In the genomic region with DNA sequence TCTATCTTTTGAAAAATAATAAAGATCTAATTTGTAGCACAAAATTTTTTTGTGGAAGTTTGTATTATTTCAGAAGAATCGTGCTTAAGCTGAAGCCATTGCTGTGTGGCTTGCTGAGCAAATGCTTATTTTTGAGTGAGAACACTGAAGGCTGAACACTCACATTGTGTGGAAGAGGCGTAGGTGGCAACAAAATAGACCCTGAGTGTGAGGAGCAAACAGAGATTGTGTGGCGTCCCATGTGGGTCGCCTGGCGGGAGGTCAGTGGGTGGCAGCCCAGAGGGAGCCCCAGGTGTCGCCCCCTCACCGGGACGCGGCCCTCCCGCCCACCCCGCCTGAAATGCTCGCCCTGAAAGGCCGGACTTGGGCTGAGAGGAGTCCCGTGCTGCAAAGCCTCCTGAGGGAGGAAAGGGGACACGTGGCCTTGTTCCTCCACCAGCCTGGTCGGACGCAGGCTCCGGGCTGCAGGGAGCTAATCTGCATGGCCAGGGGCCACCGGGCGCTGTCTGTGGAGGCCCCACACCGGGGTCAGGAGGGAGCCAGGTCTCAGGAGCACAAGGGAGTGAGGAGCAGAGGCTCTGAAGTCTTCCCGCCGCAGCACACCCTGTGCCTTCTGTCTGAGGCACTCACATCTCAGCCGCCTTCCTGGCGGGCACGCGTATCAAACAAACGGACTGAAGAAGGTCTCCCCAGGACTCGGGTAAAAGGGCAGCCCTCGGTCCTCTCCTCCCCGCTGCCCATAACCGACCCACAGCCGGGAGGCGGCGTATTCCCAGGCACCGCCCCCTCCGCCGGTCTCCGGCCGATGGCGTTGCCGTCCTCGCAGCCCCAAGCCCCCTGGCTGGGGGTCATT, we compare ENCODE assay signal across 13 cellular contexts. TPM values are rescaled to one million over a fixed set of nuclear protein-coding genes. Genes with fewer than 3 reads are reported as not detected.
DNase-seq lines count a peak whose midpoint lies in the region; ATAC-seq and TF ChIP-seq lines count a peak whose summit lies in the region.
"Had no signal": no experiment of that assay in that cellular context is flagged by ENCODE, and none has a peak within 500 bp of the region (broad histone marks: within the 10 kb centered on the region; RNA-seq: fewer than 3 reads in every experiment).

No MANE protein-coding gene starts in this region.

- peak overlapping the region; percentile 50 to 82 for H3K27ac Mint-ChIP-seq in activated naive CD4-positive, alpha-beta T cell treated with anti-CD3 and anti-CD28 coated beads, Interleukin-2, amount 50 U/mL, for 72 hours
- no peak overlapping the region for H3K27ac Mint-ChIP-seq in activated naive CD4-positive, alpha-beta T cell treated with anti-CD3 and anti-CD28 coated beads, Interleukin-2, amount 10 ng/mL, durations not matched to agents 7 days and 5 days
- H3K27ac Mint-ChIP-seq in naive thymus-derived CD4-positive, alpha-beta T cell: no peak overlapping the region
- H3K27ac Mint-ChIP-seq in activated CD4-positive, alpha-beta memory T cell treated with anti-CD3 and anti-CD28 coated beads for 36 hours: no peak overlapping the region

- peak in 1 of 2 donors; percentile 24 for ATAC-seq in activated naive CD4-positive, alpha-beta T cell treated with anti-CD3 and anti-CD28 coated beads, Interleukin-2, amount 50 U/mL, for 72 hours
- ATAC-seq in naive thymus-derived CD4-positive, alpha-beta T cell: peak; percentile 48

- POLR2A ChIA-PET in naive thymus-derived CD4-positive, alpha-beta T cell (lab: Charles Lee): no interaction called here
- POLR2A ChIA-PET in activated CD4-positive, alpha-beta memory T cell treated with anti-CD3 and anti-CD28 coated beads for 36 hours (lab: Charles Lee): no interaction called here

- CTCF ChIA-PET in activated naive CD4-positive, alpha-beta T cell treated with anti-CD3 and anti-CD28 coated beads, Interleukin-2, amount 10 ng/mL, durations not matched to agents 7 days and 5 days (lab: Charles Lee): no interaction called here
- CTCF ChIA-PET in naive thymus-derived CD4-positive, alpha-beta T cell (lab: Charles Lee): no interaction called here
- CTCF ChIA-PET in activated CD4-positive, alpha-beta memory T cell treated with anti-CD3 and anti-CD28 coated beads for 36 hours (lab: Charles Lee): no interaction called here

- no peak for TF ChIP-seq EP300 in esophagus muscularis mucosa (IDR thresholded peaks at IDR 0.05)

- H3K36me3 Mint-ChIP-seq in activated naive CD4-positive, alpha-beta T cell treated with anti-CD3 and anti-CD28 coated beads, Interleukin-2, amount 50 U/mL, for 72 hours: no peaks in the 10 kb centered on the region
- no peaks in the 10 kb centered on the region for H3K36me3 Mint-ChIP-seq in activated naive CD4-positive, alpha-beta T cell treated with anti-CD3 and anti-CD28 coated beads, Interleukin-2, amount 10 ng/mL, durations not matched to agents 7 days and 5 days
- H3K36me3 Mint-ChIP-seq in naive thymus-derived CD4-positive, alpha-beta T cell: no peaks in the 10 kb centered on the region
- H3K36me3 Mint-ChIP-seq in activated CD4-positive, alpha-beta memory T cell treated with anti-CD3 and anti-CD28 coated beads for 36 hours: no peaks in the 10 kb centered on the region

- peaks cover 8 to 18% (median 16%) of the 10 kb centered on the region in 4 donors for H3K4me1 ChIP-seq in esophagus muscularis mucosa
- no peaks in the 10 kb centered on the region for H3K4me1 ChIP-seq in naive thymus-derived CD4-positive, alpha-beta T cell (ENCODE audit: control insufficient read depth in 2 of 2, insufficient read depth in 2 of 2, low read length in 2 of 2)
- no peaks in the 10 kb centered on the region for H3K4me1 ChIP-seq in uterus
- H3K4me1 ChIP-seq: BE2C had no signal

- no peaks in the 10 kb centered on the region for H3K9me3 ChIP-seq in esophagus muscularis mucosa
- no peaks in the 10 kb centered on the region for H3K9me3 ChIP-seq in naive thymus-derived CD4-positive, alpha-beta T cell (ENCODE audit: control insufficient read depth in 2 of 3, low read length in 3 of 3)
- no peaks in the 10 kb centered on the region for H3K9me3 ChIP-seq in uterus
- H3K9me3 ChIP-seq: BE2C had no signal

- TF ChIP-seq POLR2A in esophagus muscularis mucosa (IDR thresholded peaks at IDR 0.05; ENCODE audit: low read depth) (no peak), uterus (IDR thresholded peaks at IDR 0.05) (no peak)

- peaks cover 22% of the 10 kb centered on the region for H3K27me3 Mint-ChIP-seq in activated naive CD4-positive, alpha-beta T cell treated with anti-CD3 and anti-CD28 coated beads, Interleukin-2, amount 10 ng/mL, durations not matched to agents 7 days and 5 days
- H3K27me3 Mint-ChIP-seq in naive thymus-derived CD4-positive, alpha-beta T cell: peaks cover 0 to 15% (median 11%) of the 10 kb centered on the region in 5 donors
- peaks cover 10% of the 10 kb centered on the region for H3K27me3 Mint-ChIP-seq in activated CD4-positive, alpha-beta memory T cell treated with anti-CD3 and anti-CD28 coated beads for 36 hours

- no peaks in the 10 kb centered on the region for H3K9me3 Mint-ChIP-seq in activated naive CD4-positive, alpha-beta T cell treated with anti-CD3 and anti-CD28 coated beads, Interleukin-2, amount 50 U/mL, for 72 hours
- no peaks in the 10 kb centered on the region for H3K9me3 Mint-ChIP-seq in activated naive CD4-positive, alpha-beta T cell treated with anti-CD3 and anti-CD28 coated beads, Interleukin-2, amount 10 ng/mL, durations not matched to agents 7 days and 5 days
- H3K9me3 Mint-ChIP-seq in naive thymus-derived CD4-positive, alpha-beta T cell: peaks cover 0 to under 1% (median 0%) of the 10 kb centered on the region in 11 donors
- no peaks in the 10 kb centered on the region for H3K9me3 Mint-ChIP-seq in activated CD4-positive, alpha-beta memory T cell treated with anti-CD3 and anti-CD28 coated beads for 36 hours

- peak overlapping the region; percentile 49 to 61 (median 56) for H3K4me3 ChIP-seq in esophagus muscularis mucosa
- no peak overlapping the region for H3K4me3 ChIP-seq in naive thymus-derived CD4-positive, alpha-beta T cell (ENCODE audit: low read length)
- H3K4me3 ChIP-seq in uterus: peak overlapping the region; percentile 36 to 44

- H3K36me3 ChIP-seq in esophagus muscularis mucosa (no peaks in the 10 kb centered on the region), uterus (no peaks in the 10 kb centered on the region)
- H3K36me3 ChIP-seq in naive thymus-derived CD4-positive, alpha-beta T cell (ENCODE audit: control insufficient read depth in 2 of 3, insufficient read depth in 3 of 3, low read length in 3 of 3): no peaks in the 10 kb centered on the region
- H3K36me3 ChIP-seq: BE2C had no signal

- TF ChIP-seq CTCF in esophagus muscularis mucosa (IDR thresholded peaks at IDR 0.05) (no peak), uterus (IDR thresholded peaks at IDR 0.05) (no peak)

- H3K27ac ChIP-seq in esophagus muscularis mucosa (replicated peaks in 1 of 4): peak overlapping the region in 1 of 4 donors; percentile 15
- no peak overlapping the region for H3K27ac ChIP-seq in naive thymus-derived CD4-positive, alpha-beta T cell (ENCODE audit: low read depth, low read length)
- peak overlapping the region; percentile 64 to 68 for H3K27ac ChIP-seq in uterus

- DNase-seq in activated naive CD4-positive, alpha-beta T cell treated with anti-CD3 and anti-CD28 coated beads, Interleukin-2, amount 50 U/mL, for 72 hours (ENCODE audit: low spot score in 2 of 2): no peak
- no peak for DNase-seq in activated naive CD4-positive, alpha-beta T cell treated with anti-CD3 and anti-CD28 coated beads, Interleukin-2, amount 10 ng/mL, durations not matched to agents 7 days and 5 days
- no peak for DNase-seq in esophagus muscularis mucosa (ENCODE audit: extremely low spot score)
- DNase-seq in naive thymus-derived CD4-positive, alpha-beta T cell: no peak
- DNase-seq in uterus: peak in 1 of 2 donors; percentile 32
- DNase-seq in activated CD4-positive, alpha-beta memory T cell treated with anti-CD3 and anti-CD28 coated beads for 36 hours: no peak
- DNase-seq in pons (ENCODE audit: low spot score): no peak
- DNase-seq in NCI-H2029 treated with DMSO at 0.1 percent for 48 hours (lab: John Stamatoyannopoulos, UW): no peak
- DNase-seq: BE2C, GOT3, NCI-H1930 had no signal

- H3K27me3 ChIP-seq in esophagus muscularis mucosa (no peaks in the 10 kb centered on the region), uterus (no peaks in the 10 kb centered on the region)
- H3K27me3 ChIP-seq in naive thymus-derived CD4-positive, alpha-beta T cell (ENCODE audit: control insufficient read depth in 2 of 2, insufficient read depth in 2 of 2, low read length in 2 of 2): no peaks in the 10 kb centered on the region
- H3K27me3 ChIP-seq: BE2C had no signal

- intact Hi-C loops in esophagus muscularis mucosa (cut with DNase I): loop anchor here (10.0 kb wide), 1 partner anchor 355 kb away; no protein-coding TSS in a partner anchor
- intact Hi-C loops in naive thymus-derived CD4-positive, alpha-beta T cell (cut with micrococcal nuclease): no loop called here
- intact Hi-C loops in uterus (cut with DNase I; ENCODE audit: low total_unique reads): loop anchor here (10.0 kb wide), 1 partner anchor 225 kb away; a partner anchor contains a TSS
- intact Hi-C loops in activated CD4-positive, alpha-beta memory T cell treated with anti-CD3 and anti-CD28 coated beads for 36 hours (cut with micrococcal nuclease): no loop called here

- H3K4me1 Mint-ChIP-seq in activated naive CD4-positive, alpha-beta T cell treated with anti-CD3 and anti-CD28 coated beads, Interleukin-2, amount 10 ng/mL, durations not matched to agents 7 days and 5 days: peaks cover 3% of the 10 kb centered on the region
- peaks cover 0 to 8% (median 0%) of the 10 kb centered on the region in 7 donors for H3K4me1 Mint-ChIP-seq in naive thymus-derived CD4-positive, alpha-beta T cell
- no peaks in the 10 kb centered on the region for H3K4me1 Mint-ChIP-seq in activated CD4-positive, alpha-beta memory T cell treated with anti-CD3 and anti-CD28 coated beads for 36 hours (ENCODE audit: low read depth)

- no peak overlapping the region for H3K4me3 Mint-ChIP-seq in activated naive CD4-positive, alpha-beta T cell treated with anti-CD3 and anti-CD28 coated beads, Interleukin-2, amount 10 ng/mL, durations not matched to agents 7 days and 5 days
- H3K4me3 Mint-ChIP-seq in naive thymus-derived CD4-positive, alpha-beta T cell: peak overlapping the region in 6 of 10 donors; percentile 14 to 74 (median 63)
- no peak overlapping the region for H3K4me3 Mint-ChIP-seq in activated CD4-positive, alpha-beta memory T cell treated with anti-CD3 and anti-CD28 coated beads for 36 hours

- WGBS in esophagus muscularis mucosa: 59% methylated on average over 17 of the region's 43 CpGs

RNA-seq across cellular contexts. Expression of a gene that starts 15.9 kb away (rescaled TPM):
- total RNA-seq in activated naive CD4-positive, alpha-beta T cell treated with anti-CD3 and anti-CD28 coated beads, Interleukin-2, amount 50 U/mL, for 72 hours: under 1 TPM in 1 of 2 donors, not detected in 1; 0.34 TPM
- total RNA-seq in esophagus muscularis mucosa: 1 to 10 TPM in 2 of 4 donors, under 1 TPM in 2; 0.29 to 2.1 (median 1.1) TPM
- total RNA-seq in naive thymus-derived CD4-positive, alpha-beta T cell: under 1 TPM in 1 of 5 experiments, not detected in 4; 0.47 TPM
- not detected for polyA plus RNA-seq in naive thymus-derived CD4-positive, alpha-beta T cell
- 1 to 10 TPM in 1 of 4 donors, under 1 TPM in 2, not detected in 1; 0.88 to 3.3 (median 0.97) TPM for total RNA-seq in uterus
- total RNA-seq in activated CD4-positive, alpha-beta memory T cell treated with anti-CD3 and anti-CD28 coated beads for 36 hours: not detected

RNA-seq across cellular contexts. Expression of a gene that starts 41.3 kb away (rescaled TPM):
- not detected for total RNA-seq in activated naive CD4-positive, alpha-beta T cell treated with anti-CD3 and anti-CD28 coated beads, Interleukin-2, amount 50 U/mL, for 72 hours
- 10 to 100 TPM; 16.9 to 32.8 (median 23.5) TPM for total RNA-seq in esophagus muscularis mucosa
- under 1 TPM in 1 of 5 experiments, not detected in 4; 0.47 TPM for total RNA-seq in naive thymus-derived CD4-positive, alpha-beta T cell
- polyA plus RNA-seq in naive thymus-derived CD4-positive, alpha-beta T cell: not detected
- total RNA-seq in uterus: 10 to 100 TPM in 3 of 4 donors, not detected in 1; 18.0 to 47.2 (median 30.7) TPM
- not detected for total RNA-seq in activated CD4-positive, alpha-beta memory T cell treated with anti-CD3 and anti-CD28 coated beads for 36 hours
- total RNA-seq: dermis microvascular lymphatic vessel endothelial cell, SK-MEL-5 had no signal

Comparison
In these comparisons a context has a peak if more than half of its experiments do, and no peak if none do; other contexts are left out.
1. H3K27ac Mint-ChIP-seq: peak in activated naive CD4-positive, alpha-beta T cell treated with anti-CD3 and anti-CD28 coated beads, Interleukin-2, amount 50 U/mL, for 72 hours (2 of 2); none in activated naive CD4-positive, alpha-beta T cell treated with anti-CD3 and anti-CD28 coated beads, Interleukin-2, amount 10 ng/mL, durations not matched to agents 7 days and 5 days (single experiment), naive thymus-derived CD4-positive, alpha-beta T cell (0 of 9) and activated CD4-positive, alpha-beta memory T cell treated with anti-CD3 and anti-CD28 coated beads for 36 hours (single experiment).
2. H3K4me3 Mint-ChIP-seq: peak in naive thymus-derived CD4-positive, alpha-beta T cell (6 of 10); none in activated naive CD4-positive, alpha-beta T cell treated with anti-CD3 and anti-CD28 coated beads, Interleukin-2, amount 10 ng/mL, durations not matched to agents 7 days and 5 days (single experiment) and activated CD4-positive, alpha-beta memory T cell treated with anti-CD3 and anti-CD28 coated beads for 36 hours (single experiment).
3. intact Hi-C loops: an anchor here in esophagus muscularis mucosa (10.0 kb wide) and uterus (10.0 kb wide); none called in naive thymus-derived CD4-positive, alpha-beta T cell and activated CD4-positive, alpha-beta memory T cell treated with anti-CD3 and anti-CD28 coated beads for 36 hours.